9 cellular contexts compared by ENCODE assay signal in the genomic region with DNA sequence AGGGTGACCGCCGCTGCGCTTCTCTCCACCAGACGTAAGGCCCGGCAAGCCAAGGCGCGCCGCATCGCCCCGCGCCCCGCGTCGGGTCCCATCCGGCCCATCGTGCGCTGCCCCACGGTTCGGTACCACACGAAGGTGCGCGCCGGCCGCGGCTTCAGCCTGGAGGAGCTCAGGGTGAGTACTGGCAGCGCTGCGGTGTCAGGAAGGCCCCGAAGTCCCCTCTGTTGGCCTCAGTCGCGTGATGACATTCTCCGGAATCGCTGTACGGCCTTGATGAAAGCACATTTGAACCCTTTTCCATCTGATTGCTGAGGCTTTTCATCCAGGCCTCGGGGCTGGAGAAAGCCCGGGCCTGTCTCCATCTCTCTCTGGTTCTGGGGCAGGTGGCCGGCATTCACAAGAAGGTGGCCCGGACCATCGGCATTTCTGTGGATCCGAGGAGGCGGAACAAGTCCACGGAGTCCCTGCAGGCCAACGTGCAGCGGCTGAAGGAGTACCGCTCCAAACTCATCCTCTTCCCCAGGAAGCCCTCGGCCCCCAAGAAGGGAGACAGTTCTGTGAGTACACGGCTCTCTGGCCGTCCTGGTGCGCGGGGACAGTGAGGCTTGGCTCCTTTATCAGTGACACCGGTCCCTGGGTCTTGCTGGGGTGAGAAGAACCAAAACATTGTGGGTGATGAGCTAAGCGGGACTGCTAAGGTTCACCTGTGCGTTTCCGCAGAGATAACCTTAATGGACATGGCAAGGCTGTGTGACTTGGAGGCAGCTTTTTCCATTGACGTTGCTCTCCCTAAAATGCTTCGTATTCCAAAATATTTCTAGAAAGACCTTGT. TPM values are rescaled to one million over a fixed set of nuclear protein-coding genes. Genes with fewer than 3 reads are reported as not detected.
A peak's percentile ranks its signal among the peaks of the same experiment; 100 is the strongest.
DNase-seq lines count a peak whose midpoint lies in the region; ATAC-seq lines count a peak whose summit lies in the region.
"Had no signal": no experiment of that assay in that cellular context is flagged by ENCODE, and none has a peak within 500 bp of the region (broad histone marks: within the 10 kb centered on the region; RNA-seq: fewer than 3 reads in every experiment).

No MANE protein-coding gene starts in this region.

- POLR2A ChIA-PET in activated CD4-positive, alpha-beta T cell treated with anti-CD3 and anti-CD28 coated beads, Interleukin-2, amount 10 ng/mL, durations not matched to agents 7 days and 5 days (lab: Charles Lee) = no interaction called here
- POLR2A ChIA-PET in activated naive CD8-positive, alpha-beta T cell treated with anti-CD3 and anti-CD28 coated beads, Interleukin-2, amount 10 ng/mL, durations not matched to agents 7 days and 5 days (lab: Charles Lee) = interaction anchor here (0.6 to 1.3 kb wide), 4 partner anchors 33 to 96 kb away, joined by 3 to 4 read pairs (median 4); a partner anchor contains a TSS

- H3K27ac Mint-ChIP-seq in activated CD4-positive, alpha-beta T cell treated with anti-CD3 and anti-CD28 coated beads, Interleukin-2, amount 10 ng/mL, durations not matched to agents 7 days and 5 days = peak overlapping the region; percentile 100
- H3K27ac Mint-ChIP-seq in activated naive CD8-positive, alpha-beta T cell treated with anti-CD3 and anti-CD28 coated beads, Interleukin-2, amount 10 ng/mL, durations not matched to agents 7 days and 5 days = peak overlapping the region; percentile 83

- no peaks in the 10 kb centered on the region for H3K27me3 ChIP-seq in thymus (ENCODE audit: control insufficient read depth, insufficient read depth)

- H3K9me3 ChIP-seq in thymus (ENCODE audit: control insufficient read depth) = no peaks in the 10 kb centered on the region

- H3K4me3 Mint-ChIP-seq in activated CD4-positive, alpha-beta T cell treated with anti-CD3 and anti-CD28 coated beads, Interleukin-2, amount 10 ng/mL, durations not matched to agents 7 days and 5 days = peak overlapping the region; percentile 96
- H3K4me3 Mint-ChIP-seq in activated naive CD8-positive, alpha-beta T cell treated with anti-CD3 and anti-CD28 coated beads, Interleukin-2, amount 10 ng/mL, durations not matched to agents 7 days and 5 days = peak overlapping the region; percentile 98

- intact Hi-C loops in left colon (cut with DNase I, micrococcal nuclease) = no loop called here

- no peaks in the 10 kb centered on the region for H3K9me3 Mint-ChIP-seq in activated CD4-positive, alpha-beta T cell treated with anti-CD3 and anti-CD28 coated beads, Interleukin-2, amount 10 ng/mL, durations not matched to agents 7 days and 5 days
- no peaks in the 10 kb centered on the region for H3K9me3 Mint-ChIP-seq in activated naive CD8-positive, alpha-beta T cell treated with anti-CD3 and anti-CD28 coated beads, Interleukin-2, amount 10 ng/mL, durations not matched to agents 7 days and 5 days

- H3K36me3 ChIP-seq in thymus (ENCODE audit: control insufficient read depth, insufficient read depth) = peaks cover 42% of the 10 kb centered on the region

- H3K27ac ChIP-seq in thymus (ENCODE audit: low read depth) = peak overlapping the region; percentile 46

- CTCF ChIA-PET in activated CD4-positive, alpha-beta T cell treated with anti-CD3 and anti-CD28 coated beads, Interleukin-2, amount 10 ng/mL, durations not matched to agents 7 days and 5 days (lab: Charles Lee) = interaction anchor here (1.2 kb wide), 1 partner anchor 780 kb away, joined by 3 read pairs; no protein-coding TSS in a partner anchor

- peaks cover 25% of the 10 kb centered on the region for H3K4me1 ChIP-seq in thymus (ENCODE audit: control insufficient read depth, insufficient read depth, low read length)

- peaks cover 63% of the 10 kb centered on the region for H3K4me1 Mint-ChIP-seq in activated CD4-positive, alpha-beta T cell treated with anti-CD3 and anti-CD28 coated beads, Interleukin-2, amount 10 ng/mL, durations not matched to agents 7 days and 5 days
- H3K4me1 Mint-ChIP-seq in activated naive CD8-positive, alpha-beta T cell treated with anti-CD3 and anti-CD28 coated beads, Interleukin-2, amount 10 ng/mL, durations not matched to agents 7 days and 5 days = peaks cover 54% of the 10 kb centered on the region

- no peak for ATAC-seq in activated naive CD8-positive, alpha-beta T cell treated with anti-CD3 and anti-CD28 coated beads, Interleukin-2, amount 10 ng/mL, durations not matched to agents 7 days and 5 days (ENCODE audit: low read depth)
- peak; percentile 1 for ATAC-seq in left colon

- H3K27me3 Mint-ChIP-seq in activated CD4-positive, alpha-beta T cell treated with anti-CD3 and anti-CD28 coated beads, Interleukin-2, amount 10 ng/mL, durations not matched to agents 7 days and 5 days = no peaks in the 10 kb centered on the region
- no peaks in the 10 kb centered on the region for H3K27me3 Mint-ChIP-seq in activated naive CD8-positive, alpha-beta T cell treated with anti-CD3 and anti-CD28 coated beads, Interleukin-2, amount 10 ng/mL, durations not matched to agents 7 days and 5 days

- H3K4me3 ChIP-seq in thymus (ENCODE audit: low read length) = peak overlapping the region; percentile 96

- peaks cover 40% of the 10 kb centered on the region for H3K36me3 Mint-ChIP-seq in activated CD4-positive, alpha-beta T cell treated with anti-CD3 and anti-CD28 coated beads, Interleukin-2, amount 10 ng/mL, durations not matched to agents 7 days and 5 days (ENCODE audit: low read depth)
- peaks cover 27% of the 10 kb centered on the region for H3K36me3 Mint-ChIP-seq in activated naive CD8-positive, alpha-beta T cell treated with anti-CD3 and anti-CD28 coated beads, Interleukin-2, amount 10 ng/mL, durations not matched to agents 7 days and 5 days

- 13% methylated on average over 55 of the region's 55 CpGs for WGBS in thymus

- DNase-seq in activated CD4-positive, alpha-beta T cell treated with anti-CD3 and anti-CD28 coated beads, Interleukin-2, amount 10 ng/mL, durations not matched to agents 7 days and 5 days = no peak
- DNase-seq in activated CD4-positive, alpha-beta T cell treated with anti-CD3 and anti-CD28 coated beads for 1 hour = no peak
- no peak for DNase-seq in activated naive CD8-positive, alpha-beta T cell treated with anti-CD3 and anti-CD28 coated beads, Interleukin-2, amount 10 ng/mL, durations not matched to agents 7 days and 5 days
- DNase-seq in left colon (peak in 1 of 2 donors; percentile 10), NCI-H187 (lab: John Stamatoyannopoulos, UW) (no peak), NCI-H1417 treated with DMSO at 0.1 percent for 48 hours (lab: John Stamatoyannopoulos, UW) (no peak)
- DNase-seq in activated CD4-positive, CD25-positive, alpha-beta regulatory T cell treated with anti-CD3 and anti-CD28 coated beads, Interleukin-2, amount 50 U/mL, for 72 hours = no peak

RNA-seq across cellular contexts. Expression of a gene that starts 0.9 kb away (rescaled TPM):
- total RNA-seq in activated CD4-positive, alpha-beta T cell treated with anti-CD3 and anti-CD28 coated beads, Interleukin-2, amount 10 ng/mL, durations not matched to agents 7 days and 5 days = 1,000 to 10,000 TPM; 1,763 to 2,076 TPM
- total RNA-seq in activated naive CD8-positive, alpha-beta T cell treated with anti-CD3 and anti-CD28 coated beads, Interleukin-2, amount 10 ng/mL, durations not matched to agents 7 days and 5 days = 1,000 to 10,000 TPM; 2,631 to 2,711 TPM
- total RNA-seq in left colon = 1,000 to 10,000 TPM; 1,613 to 1,684 TPM
- 5,597 TPM for polyA plus RNA-seq in thymus

RNA-seq across cellular contexts. Expression of a gene that starts 14.1 kb away (rescaled TPM):
- total RNA-seq in activated CD4-positive, alpha-beta T cell treated with anti-CD3 and anti-CD28 coated beads, Interleukin-2, amount 10 ng/mL, durations not matched to agents 7 days and 5 days = 1 to 10 TPM; 5.1 to 5.7 TPM
- 1 to 10 TPM; 3.9 to 4.3 TPM for total RNA-seq in activated naive CD8-positive, alpha-beta T cell treated with anti-CD3 and anti-CD28 coated beads, Interleukin-2, amount 10 ng/mL, durations not matched to agents 7 days and 5 days
- total RNA-seq in left colon = under 1 TPM; 0.73 to 0.92 TPM
- polyA plus RNA-seq in thymus = 9.6 TPM

RNA-seq across cellular contexts. Expression of a gene that starts 52.0 kb away (rescaled TPM):
- total RNA-seq in activated CD4-positive, alpha-beta T cell treated with anti-CD3 and anti-CD28 coated beads, Interleukin-2, amount 10 ng/mL, durations not matched to agents 7 days and 5 days = not detected
- total RNA-seq in activated naive CD8-positive, alpha-beta T cell treated with anti-CD3 and anti-CD28 coated beads, Interleukin-2, amount 10 ng/mL, durations not matched to agents 7 days and 5 days = not detected
- 1 to 10 TPM in 1 of 2 donors, under 1 TPM in 1; 0.73 to 4.4 TPM for total RNA-seq in left colon
- 2.9 TPM for polyA plus RNA-seq in thymus
- total RNA-seq: T-helper 2 cell treated with Interferon-gamma antibody and Interleukin-4, amounts not matched to agents 100 ng/mL and 5 ng/mL, for 36 hours had no signal

RNA-seq across cellular contexts. Expression of a gene that starts 53.2 kb away (rescaled TPM):
- total RNA-seq in activated CD4-positive, alpha-beta T cell treated with anti-CD3 and anti-CD28 coated beads, Interleukin-2, amount 10 ng/mL, durations not matched to agents 7 days and 5 days = 100 to 1,000 TPM in 1 of 2 experiments, 10 to 100 TPM in 1; 88.3 to 101 TPM
- total RNA-seq in activated naive CD8-positive, alpha-beta T cell treated with anti-CD3 and anti-CD28 coated beads, Interleukin-2, amount 10 ng/mL, durations not matched to agents 7 days and 5 days = 100 to 1,000 TPM; 112 to 113 TPM
- 100 to 1,000 TPM; 106 to 146 TPM for total RNA-seq in left colon
- 164 TPM for polyA plus RNA-seq in thymus
